ENCODE assay signal across 2 cellular contexts in the genomic region with DNA sequence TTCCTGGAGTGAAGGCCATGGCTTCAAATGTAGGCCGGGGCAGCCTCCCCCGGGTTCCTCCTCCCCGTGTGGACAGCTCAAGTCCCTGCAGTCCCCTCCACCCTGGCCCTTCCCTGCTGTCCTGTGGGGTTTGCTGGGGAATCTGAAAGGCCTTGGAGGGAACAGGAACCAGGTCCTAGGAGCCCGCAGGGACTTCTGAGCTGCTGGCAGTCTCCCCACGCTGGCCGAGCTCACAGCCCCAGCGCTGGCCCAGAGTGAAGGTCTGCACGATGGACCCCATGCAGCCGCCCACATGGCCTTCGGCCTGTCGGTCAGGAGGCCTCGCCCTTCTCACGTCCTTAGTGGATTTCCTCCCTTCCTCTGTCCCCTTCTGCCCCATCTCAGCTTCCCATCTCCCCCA.
TF ChIP-seq lines count a peak whose summit lies in the region.

No MANE protein-coding gene starts in this region.

TF ChIP-seq in GM23338, 12 proteins besides CTCF, POLR2A, EP300 and RAD21 (continues in another document):
- TF ChIP-seq, protein P1, sequence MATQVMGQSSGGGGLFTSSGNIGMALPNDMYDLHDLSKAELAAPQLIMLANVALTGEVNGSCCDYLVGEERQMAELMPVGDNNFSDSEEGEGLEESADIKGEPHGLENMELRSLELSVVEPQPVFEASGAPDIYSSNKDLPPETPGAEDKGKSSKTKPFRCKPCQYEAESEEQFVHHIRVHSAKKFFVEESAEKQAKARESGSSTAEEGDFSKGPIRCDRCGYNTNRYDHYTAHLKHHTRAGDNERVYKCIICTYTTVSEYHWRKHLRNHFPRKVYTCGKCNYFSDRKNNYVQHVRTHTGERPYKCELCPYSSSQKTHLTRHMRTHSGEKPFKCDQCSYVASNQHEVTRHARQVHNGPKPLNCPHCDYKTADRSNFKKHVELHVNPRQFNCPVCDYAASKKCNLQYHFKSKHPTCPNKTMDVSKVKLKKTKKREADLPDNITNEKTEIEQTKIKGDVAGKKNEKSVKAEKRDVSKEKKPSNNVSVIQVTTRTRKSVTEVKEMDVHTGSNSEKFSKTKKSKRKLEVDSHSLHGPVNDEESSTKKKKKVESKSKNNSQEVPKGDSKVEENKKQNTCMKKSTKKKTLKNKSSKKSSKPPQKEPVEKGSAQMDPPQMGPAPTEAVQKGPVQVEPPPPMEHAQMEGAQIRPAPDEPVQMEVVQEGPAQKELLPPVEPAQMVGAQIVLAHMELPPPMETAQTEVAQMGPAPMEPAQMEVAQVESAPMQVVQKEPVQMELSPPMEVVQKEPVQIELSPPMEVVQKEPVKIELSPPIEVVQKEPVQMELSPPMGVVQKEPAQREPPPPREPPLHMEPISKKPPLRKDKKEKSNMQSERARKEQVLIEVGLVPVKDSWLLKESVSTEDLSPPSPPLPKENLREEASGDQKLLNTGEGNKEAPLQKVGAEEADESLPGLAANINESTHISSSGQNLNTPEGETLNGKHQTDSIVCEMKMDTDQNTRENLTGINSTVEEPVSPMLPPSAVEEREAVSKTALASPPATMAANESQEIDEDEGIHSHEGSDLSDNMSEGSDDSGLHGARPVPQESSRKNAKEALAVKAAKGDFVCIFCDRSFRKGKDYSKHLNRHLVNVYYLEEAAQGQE (IDR thresholded peaks at IDR 0.05; ENCODE audit: unreplicated experiment) = no peak
- TF ChIP-seq EZH2 (IDR thresholded peaks at IDR 0.05; ENCODE audit: low read depth, unreplicated experiment) (no peak), ZNF331 (CRISPR knock-in tag; IDR thresholded peaks at IDR 0.05; ENCODE audit: low read depth) (no peak), STAT1 (IDR thresholded peaks at IDR 0.05; ENCODE audit: unreplicated experiment) (no peak), CREB1 (CRISPR knock-in tag; IDR thresholded peaks at IDR 0.05; ENCODE audit: low read depth) (no peak), POLR2AphosphoS5 (IDR thresholded peaks at IDR 0.05; ENCODE audit: low read depth) (no peak), JUNB (IDR thresholded peaks at IDR 0.05; ENCODE audit: unreplicated experiment) (no peak), ZNF114 (CRISPR knock-in tag; IDR thresholded peaks at IDR 0.05) (no peak)
- TF ChIP-seq, protein P2, sequence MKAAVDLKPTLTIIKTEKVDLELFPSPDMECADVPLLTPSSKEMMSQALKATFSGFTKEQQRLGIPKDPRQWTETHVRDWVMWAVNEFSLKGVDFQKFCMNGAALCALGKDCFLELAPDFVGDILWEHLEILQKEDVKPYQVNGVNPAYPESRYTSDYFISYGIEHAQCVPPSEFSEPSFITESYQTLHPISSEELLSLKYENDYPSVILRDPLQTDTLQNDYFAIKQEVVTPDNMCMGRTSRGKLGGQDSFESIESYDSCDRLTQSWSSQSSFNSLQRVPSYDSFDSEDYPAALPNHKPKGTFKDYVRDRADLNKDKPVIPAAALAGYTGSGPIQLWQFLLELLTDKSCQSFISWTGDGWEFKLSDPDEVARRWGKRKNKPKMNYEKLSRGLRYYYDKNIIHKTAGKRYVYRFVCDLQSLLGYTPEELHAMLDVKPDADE (IDR thresholded peaks at IDR 0.05) = no peak
- TF ChIP-seq, protein P3, sequence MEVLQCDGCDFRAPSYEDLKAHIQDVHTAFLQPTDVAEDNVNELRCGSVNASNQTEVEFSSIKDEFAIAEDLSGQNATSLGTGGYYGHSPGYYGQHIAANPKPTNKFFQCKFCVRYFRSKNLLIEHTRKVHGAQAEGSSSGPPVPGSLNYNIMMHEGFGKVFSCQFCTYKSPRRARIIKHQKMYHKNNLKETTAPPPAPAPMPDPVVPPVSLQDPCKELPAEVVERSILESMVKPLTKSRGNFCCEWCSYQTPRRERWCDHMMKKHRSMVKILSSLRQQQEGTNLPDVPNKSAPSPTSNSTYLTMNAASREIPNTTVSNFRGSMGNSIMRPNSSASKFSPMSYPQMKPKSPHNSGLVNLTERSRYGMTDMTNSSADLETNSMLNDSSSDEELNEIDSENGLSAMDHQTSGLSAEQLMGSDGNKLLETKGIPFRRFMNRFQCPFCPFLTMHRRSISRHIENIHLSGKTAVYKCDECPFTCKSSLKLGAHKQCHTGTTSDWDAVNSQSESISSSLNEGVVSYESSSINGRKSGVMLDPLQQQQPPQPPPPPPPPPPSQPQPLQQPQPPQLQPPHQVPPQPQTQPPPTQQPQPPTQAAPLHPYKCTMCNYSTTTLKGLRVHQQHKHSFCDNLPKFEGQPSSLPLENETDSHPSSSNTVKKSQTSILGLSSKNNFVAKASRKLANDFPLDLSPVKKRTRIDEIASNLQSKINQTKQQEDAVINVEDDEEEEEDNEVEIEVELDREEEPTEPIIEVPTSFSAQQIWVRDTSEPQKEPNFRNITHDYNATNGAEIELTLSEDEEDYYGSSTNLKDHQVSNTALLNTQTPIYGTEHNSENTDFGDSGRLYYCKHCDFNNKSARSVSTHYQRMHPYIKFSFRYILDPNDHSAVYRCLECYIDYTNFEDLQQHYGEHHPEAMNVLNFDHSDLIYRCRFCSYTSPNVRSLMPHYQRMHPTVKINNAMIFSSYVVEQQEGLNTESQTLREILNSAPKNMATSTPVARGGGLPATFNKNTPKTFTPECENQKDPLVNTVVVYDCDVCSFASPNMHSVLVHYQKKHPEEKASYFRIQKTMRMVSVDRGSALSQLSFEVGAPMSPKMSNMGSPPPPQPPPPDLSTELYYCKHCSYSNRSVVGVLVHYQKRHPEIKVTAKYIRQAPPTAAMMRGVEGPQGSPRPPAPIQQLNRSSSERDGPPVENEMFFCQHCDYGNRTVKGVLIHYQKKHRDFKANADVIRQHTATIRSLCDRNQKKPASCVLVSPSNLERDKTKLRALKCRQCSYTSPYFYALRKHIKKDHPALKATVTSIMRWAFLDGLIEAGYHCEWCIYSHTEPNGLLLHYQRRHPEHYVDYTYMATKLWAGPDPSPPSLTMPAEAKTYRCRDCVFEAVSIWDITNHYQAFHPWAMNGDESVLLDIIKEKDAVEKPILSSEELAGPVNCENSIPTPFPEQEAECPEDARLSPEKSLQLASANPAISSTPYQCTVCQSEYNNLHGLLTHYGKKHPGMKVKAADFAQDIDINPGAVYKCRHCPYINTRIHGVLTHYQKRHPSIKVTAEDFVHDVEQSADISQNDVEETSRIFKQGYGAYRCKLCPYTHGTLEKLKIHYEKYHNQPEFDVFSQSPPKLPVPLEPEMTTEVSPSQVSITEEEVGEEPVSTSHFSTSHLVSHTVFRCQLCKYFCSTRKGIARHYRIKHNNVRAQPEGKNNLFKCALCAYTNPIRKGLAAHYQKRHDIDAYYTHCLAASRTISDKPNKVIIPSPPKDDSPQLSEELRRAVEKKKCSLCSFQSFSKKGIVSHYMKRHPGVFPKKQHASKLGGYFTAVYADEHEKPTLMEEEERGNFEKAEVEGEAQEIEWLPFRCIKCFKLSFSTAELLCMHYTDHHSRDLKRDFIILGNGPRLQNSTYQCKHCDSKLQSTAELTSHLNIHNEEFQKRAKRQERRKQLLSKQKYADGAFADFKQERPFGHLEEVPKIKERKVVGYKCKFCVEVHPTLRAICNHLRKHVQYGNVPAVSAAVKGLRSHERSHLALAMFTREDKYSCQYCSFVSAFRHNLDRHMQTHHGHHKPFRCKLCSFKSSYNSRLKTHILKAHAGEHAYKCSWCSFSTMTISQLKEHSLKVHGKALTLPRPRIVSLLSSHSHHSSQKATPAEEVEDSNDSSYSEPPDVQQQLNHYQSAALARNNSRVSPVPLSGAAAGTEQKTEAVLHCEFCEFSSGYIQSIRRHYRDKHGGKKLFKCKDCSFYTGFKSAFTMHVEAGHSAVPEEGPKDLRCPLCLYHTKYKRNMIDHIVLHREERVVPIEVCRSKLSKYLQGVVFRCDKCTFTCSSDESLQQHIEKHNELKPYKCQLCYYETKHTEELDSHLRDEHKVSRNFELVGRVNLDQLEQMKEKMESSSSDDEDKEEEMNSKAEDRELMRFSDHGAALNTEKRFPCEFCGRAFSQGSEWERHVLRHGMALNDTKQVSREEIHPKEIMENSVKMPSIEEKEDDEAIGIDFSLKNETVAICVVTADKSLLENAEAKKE (CRISPR knock-in tag; IDR thresholded peaks at IDR 0.05) = no peak

TF ChIP-seq in K562, 482 proteins besides CTCF, POLR2A, EP300 and RAD21:
- TF ChIP-seq KLF16 (IDR thresholded peaks at IDR 0.05) = no peak
- TF ChIP-seq ZFX (CRISPR knock-in tag; IDR thresholded peaks at IDR 0.05) = peak; percentile 21
- no peak for TF ChIP-seq RBFOX2 (IDR thresholded peaks at IDR 0.05; ENCODE audit: low read depth, low read length)
- 0 out of 2 replicates have a peak, but pooled peaks have one; percentile 29 for TF ChIP-seq ZBTB1 (CRISPR knock-in tag; IDR thresholded peaks at IDR 0.05; ENCODE audit: borderline replicate concordance, low read depth)
